In the genomic region with DNA sequence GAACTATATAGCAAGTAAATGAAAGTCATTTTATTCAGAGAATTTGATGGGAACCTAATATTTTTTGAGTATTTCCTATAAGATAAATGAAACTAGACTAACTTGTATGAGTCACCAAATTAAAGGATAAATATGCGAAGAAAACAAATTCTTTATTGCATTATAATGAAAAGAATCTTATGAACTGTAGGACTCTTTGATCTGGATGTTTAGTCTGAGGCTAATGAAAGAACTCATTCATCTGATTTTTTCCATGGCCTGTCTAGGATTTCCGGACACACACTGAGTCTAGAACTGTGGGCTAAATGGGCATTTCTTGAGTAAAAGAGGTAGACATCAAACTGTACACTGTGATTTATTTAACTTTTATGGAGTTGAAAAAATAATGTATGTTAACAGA, we compare ENCODE assay signal across 13 cellular contexts. TPM values are rescaled to one million over a fixed set of nuclear protein-coding genes. Genes with fewer than 3 reads are reported as not detected.
DNase-seq lines count a peak whose midpoint lies in the region; TF ChIP-seq lines count a peak whose summit lies in the region.
"Had no signal": no experiment of that assay in that cellular context is flagged by ENCODE, and none has a peak within 500 bp of the region (broad histone marks: within the 10 kb centered on the region; RNA-seq: fewer than 3 reads in every experiment).

No MANE protein-coding gene starts in this region.

- no peaks in the 10 kb centered on the region for H3K27me3 ChIP-seq in effector memory CD4-positive, alpha-beta T cell (replicated peaks; ENCODE audit: control insufficient read depth, insufficient read depth, low read length, poor library complexity, severe bottlenecking)
- no peaks in the 10 kb centered on the region for H3K27me3 ChIP-seq in left ventricle myocardium inferior (ENCODE audit: low read depth)

- H3K4me1 ChIP-seq in effector memory CD4-positive, alpha-beta T cell (ENCODE audit: control insufficient read depth, insufficient read depth, low read length, poor library complexity, severe bottlenecking), result no peaks in the 10 kb centered on the region
- no peaks in the 10 kb centered on the region for H3K4me1 ChIP-seq in left ventricle myocardium inferior

- no peak for TF ChIP-seq CTCF in left ventricle myocardium inferior (IDR thresholded peaks at IDR 0.05; ENCODE audit: borderline replicate concordance)

- H3K27ac ChIP-seq in effector memory CD4-positive, alpha-beta T cell (ENCODE audit: insufficient read depth, low read length, poor library complexity, severe bottlenecking), result no peak overlapping the region
- no peak overlapping the region for H3K27ac ChIP-seq in left ventricle myocardium inferior (replicated peaks)
- H3K27ac ChIP-seq: HL-60 had no signal

- intact Hi-C loops in left ventricle myocardium inferior (cut with micrococcal nuclease), result loop anchor here (10.0 kb wide), 1 partner anchor 264 kb away; a partner anchor contains a TSS

- H3K4me3 ChIP-seq in effector memory CD4-positive, alpha-beta T cell (ENCODE audit: insufficient read depth, low read depth, low read length, poor library complexity, severe bottlenecking), result no peak overlapping the region
- no peak overlapping the region for H3K4me3 ChIP-seq in left ventricle myocardium inferior
- H3K4me3 ChIP-seq: GM23338 had no signal

- H3K36me3 ChIP-seq in effector memory CD4-positive, alpha-beta T cell (ENCODE audit: control insufficient read depth, insufficient read depth, low read length), result no peaks in the 10 kb centered on the region
- no peaks in the 10 kb centered on the region for H3K36me3 ChIP-seq in left ventricle myocardium inferior

- DNase-seq in SK-MEL-5 (ENCODE audit: low read depth, low spot score) (peak; percentile 81), foreskin melanocyte (peak; percentile 81), pons (ENCODE audit: low spot score) (peak; percentile 37), left ventricle myocardium inferior (no peak), T-helper 1 cell (no peak)
- DNase-seq in effector memory CD4-positive, alpha-beta T cell, result no peak
- DNase-seq: AML-193; CD4-positive, alpha-beta T cell; DMS79 treated with DMSO at 0.1 percent for 48 hours; GF-D8; HCEC 1CT had no signal

- H3K9me3 ChIP-seq in effector memory CD4-positive, alpha-beta T cell (ENCODE audit: control insufficient read depth, low read length), result no peaks in the 10 kb centered on the region
- H3K9me3 ChIP-seq in left ventricle myocardium inferior (replicated peaks), result no peaks in the 10 kb centered on the region

- in situ Hi-C loops in SK-MEL-5 (cut with HindIII; ENCODE audit: low pct_unique_long_range_greater_than_20kb, low sequenced_read_pairs), result no loop called here

RNA-seq across cellular contexts. Expression of a gene that starts 43.1 kb away (rescaled TPM):
- 2.8 and 4.7 TPM in 2 replicates for total RNA-seq in SK-MEL-5 (2014; rRNA removed; shearing (Covaris generic))
- polyA plus RNA-seq in SK-MEL-5 (2015; cell fraction: cytosol; rRNA removed), result 0.82 and 5.1 TPM in 2 replicates
- polyA plus RNA-seq in SK-MEL-5 (2015; cell fraction: nucleus; rRNA removed), result 15.3 and 41.4 TPM in 2 replicates
- 3.8 TPM for total RNA-seq in left ventricle myocardium inferior

Comparison
In these comparisons a context has a peak if more than half of its experiments do, and no peak if none do; other contexts are left out.
1. DNase-seq: peak in SK-MEL-5 (single experiment), foreskin melanocyte (single experiment) and pons (single experiment); none in effector memory CD4-positive, alpha-beta T cell (0 of 3), left ventricle myocardium inferior (single experiment) and T-helper 1 cell (0 of 5).